Comparison of ENCODE assay signal across 1 cellular context in the genomic region with DNA sequence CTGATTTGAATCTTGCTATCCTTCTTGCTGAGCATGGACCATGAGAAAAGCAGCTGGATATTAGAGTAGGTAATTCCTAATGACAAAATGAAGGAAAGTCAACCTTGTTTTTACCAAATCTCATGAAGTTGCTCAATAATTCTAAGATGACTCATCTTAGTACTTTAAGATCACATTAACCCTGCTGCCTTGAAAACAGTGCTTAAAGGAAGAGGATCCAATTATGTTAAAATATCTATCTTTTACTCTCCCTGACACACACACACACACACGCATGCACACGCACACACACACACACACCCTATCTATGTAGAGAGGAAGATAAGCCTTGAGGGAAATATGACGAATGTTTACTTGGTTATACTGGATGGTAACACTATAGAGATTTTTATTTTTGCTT.
A peak's percentile ranks its signal among the peaks of the same experiment; 100 is the strongest.
TF ChIP-seq lines count a peak whose summit lies in the region.

No MANE protein-coding gene starts in this region.

TF ChIP-seq in HepG2, 621 proteins besides CTCF, POLR2A, EP300 and RAD21:
- TF ChIP-seq GABPB1 (CRISPR knock-in tag; IDR thresholded peaks at IDR 0.05): no peak
- no peak for TF ChIP-seq TOE1 (CRISPR knock-in tag; IDR thresholded peaks at IDR 0.05)
- no peak for TF ChIP-seq PRPF4 (IDR thresholded peaks at IDR 0.05; ENCODE audit: low read depth, low read length, poor library complexity, severe bottlenecking)
- TF ChIP-seq CEBPB (IDR thresholded peaks at IDR 0.05; ENCODE audit: borderline replicate concordance, low read depth, low read length): peak; percentile 10; the same call in 1 of the 2 replicates
